Comparison of ENCODE assay signal across 14 cellular contexts in the genomic region with DNA sequence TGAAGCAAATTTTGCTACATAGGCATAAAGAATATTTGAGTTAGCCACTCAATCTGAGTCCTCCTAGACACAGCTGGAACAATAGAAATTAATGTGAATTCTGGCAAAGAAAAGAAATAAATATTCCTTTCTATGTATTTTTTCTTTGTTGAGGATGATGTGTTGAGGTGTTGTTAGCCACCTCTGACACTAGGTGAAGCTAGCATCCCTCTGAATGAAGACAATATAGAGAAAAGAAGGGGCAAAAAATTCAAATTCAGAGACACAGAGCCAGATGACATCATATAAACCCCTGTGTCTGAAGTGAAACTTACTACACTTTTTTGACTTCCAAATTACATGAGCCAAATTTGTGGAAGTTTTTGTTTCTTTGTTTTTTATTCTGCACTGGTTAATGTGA. TPM values are rescaled to one million over a fixed set of nuclear protein-coding genes. Genes with fewer than 3 reads are reported as not detected.
DNase-seq lines count a peak whose midpoint lies in the region; ATAC-seq and TF ChIP-seq lines count a peak whose summit lies in the region.
"Had no signal": no experiment of that assay in that cellular context is flagged by ENCODE, and none has a peak within 500 bp of the region (broad histone marks: within the 10 kb centered on the region; RNA-seq: fewer than 3 reads in every experiment).

No MANE protein-coding gene starts in this region.

- BruUV-seq in PC-9 (replicated peaks; lab: Mats Ljungman, UMichigan): no TSS peak

- H3K27me3 ChIP-seq in BJ (ENCODE audit: control insufficient read depth, insufficient read depth, low read length) (no peaks in the 10 kb centered on the region; the same call in 1 of the 2 replicates), PC-9 (ENCODE audit: insufficient read depth, low read depth) (no peaks in the 10 kb centered on the region)
- H3K27me3 ChIP-seq: BLaER1 treated with 17β-estradiol and CSF1 and Interleukin-3, amounts not matched to agents 10 nM and 100 nM; tibial artery had no signal

- no peaks in the 10 kb centered on the region for H3K9me3 ChIP-seq in PC-9 (ENCODE audit: insufficient read depth, low read depth)
- H3K9me3 ChIP-seq: BLaER1 treated with 17β-estradiol and CSF1 and Interleukin-3, amounts not matched to agents 10 nM and 100 nM; tibial artery had no signal

- H3K4me1 ChIP-seq in PC-9 (replicated peaks; ENCODE audit: insufficient read depth): no peaks in the 10 kb centered on the region
- H3K4me1 ChIP-seq: tibial artery had no signal

- H3K9me2 ChIP-seq in PC-9 (ENCODE audit: insufficient read depth): no peaks in the 10 kb centered on the region

- H3K4me2 ChIP-seq in PC-9: no peak overlapping the region
- H3K4me2 ChIP-seq: BLaER1 treated with 17β-estradiol and CSF1 and Interleukin-3, amounts not matched to agents 10 nM and 100 nM had no signal

- H2AFZ ChIP-seq in PC-9: no peak overlapping the region

- TF ChIP-seq CTCF in BJ (IDR thresholded peaks at IDR 0.05; ENCODE audit: insufficient read depth, low read depth, low read length) (peak; percentile 17; the same call in 1 of the 2 replicates), HFF-Myc (IDR thresholded peaks at IDR 0.05; ENCODE audit: low read depth, low read length, missing control alignments) (peak; percentile 57), PC-9 (conservative IDR thresholded peaks at IDR 0.05) (peak; percentile 60), fibroblast of mammary gland (conservative IDR thresholded peaks at IDR 0.05; ENCODE audit: control insufficient read depth, insufficient read depth, low read depth, low read length) (peak; percentile 32)

- no peaks in the 10 kb centered on the region for H3K79me2 ChIP-seq in PC-9 (ENCODE audit: low read depth)

- ATAC-seq in GM21723 (IDR thresholded peaks at IDR 0.05; ENCODE audit: unreplicated experiment): no peak
- no peak for ATAC-seq in GM18517 (IDR thresholded peaks at IDR 0.05; ENCODE audit: unreplicated experiment)

- no peak overlapping the region for H3K27ac ChIP-seq in PC-9
- H3K27ac ChIP-seq: BLaER1 treated with 17β-estradiol and CSF1 and Interleukin-3, amounts not matched to agents 10 nM and 100 nM; tibial artery had no signal

- H4K20me1 ChIP-seq in PC-9 (ENCODE audit: insufficient read depth): no peaks in the 10 kb centered on the region
- H4K20me1 ChIP-seq: BLaER1 treated with 17β-estradiol and CSF1 and Interleukin-3, amounts not matched to agents 10 nM and 100 nM had no signal

- H3F3A ChIP-seq in PC-9 (ENCODE audit: insufficient read depth, low read depth): no peaks in the 10 kb centered on the region

- DNase-seq in BJ (ENCODE audit: low read depth): no peak
- DNase-seq in HFF-Myc (ENCODE audit: extremely low read depth, low read depth): no peak
- DNase-seq in PC-9: no peak
- no peak for DNase-seq in fibroblast of mammary gland (ENCODE audit: low read depth)
- DNase-seq in COLO668 (lab: John Stamatoyannopoulos, UW; ENCODE audit: unreplicated experiment): no peak
- no peak for DNase-seq in midbrain (lab: John Stamatoyannopoulos, UW)
- DNase-seq: activated T-cell treated with anti-CD3 and anti-CD28 coated beads, Interleukin-2, amount 50 U/mL, for 24 hours; foreskin melanocyte; tibial artery had no signal

- H3K36me3 ChIP-seq in BJ (ENCODE audit: control insufficient read depth, insufficient read depth, low read length): no peaks in the 10 kb centered on the region
- no peaks in the 10 kb centered on the region for H3K36me3 ChIP-seq in PC-9 (ENCODE audit: low read depth)
- H3K36me3 ChIP-seq: BLaER1 treated with 17β-estradiol and CSF1 and Interleukin-3, amounts not matched to agents 10 nM and 100 nM; tibial artery had no signal

- CTCF ChIA-PET in BJ (lab: Yijun Ruan, JAX): interaction anchor here (0.9 to 1.0 kb wide), 2 partner anchors 11 to 50 kb away, joined by 3 read pairs; no protein-coding TSS in a partner anchor
- CTCF ChIA-PET in PC-9 (lab: Charles Lee): no interaction called here

- intact Hi-C loops in PC-9 (cut with micrococcal nuclease; ENCODE audit: unreplicated experiment): loop anchor here (1.0 kb wide), 2 partner anchors 70 to 257 kb away; no protein-coding TSS in a partner anchor

- no peak overlapping the region for H3K4me3 ChIP-seq in BJ (ENCODE audit: low read depth, low read length)
- H3K4me3 ChIP-seq in HFF-Myc (replicated peaks; ENCODE audit: low read depth, low read length): no peak overlapping the region
- H3K4me3 ChIP-seq in PC-9: no peak overlapping the region
- H3K4me3 ChIP-seq in fibroblast of mammary gland (ENCODE audit: control insufficient read depth, low read depth, low read length): no peak overlapping the region
- H3K4me3 ChIP-seq: BLaER1 treated with 17β-estradiol and CSF1 and Interleukin-3, amounts not matched to agents 10 nM and 100 nM; tibial artery had no signal

- POLR2A ChIA-PET in BJ (lab: Charles Lee): no interaction called here
- POLR2A ChIA-PET in PC-9 (lab: Charles Lee; ENCODE audit: unreplicated experiment): no interaction called here

RNA-seq across cellular contexts. Expression of gene TMPRSS11D, which starts 34.6 kb away (rescaled TPM):
- not detected in 2 replicates for polyA plus RNA-seq in BJ (2011; rRNA removed)
- not detected in 2 replicates for polyA minus RNA-seq in BJ (2011; rRNA and poly(A)+ RNA removed)
- not detected in 2 replicates for total RNA-seq in PC-9 (2021)
- total RNA-seq: pulmonary artery endothelial cell had no signal

RNA-seq across cellular contexts. Expression of gene TMPRSS11A, which starts 44.9 kb away (rescaled TPM):
- polyA plus RNA-seq in BJ (2011; rRNA removed): not detected in 2 replicates
- not detected in 2 replicates for polyA minus RNA-seq in BJ (2011; rRNA and poly(A)+ RNA removed)
- not detected in 2 replicates for total RNA-seq in PC-9 (2021)
- total RNA-seq: lung microvascular endothelial cell, pulmonary artery endothelial cell had no signal
